In the genomic region with DNA sequence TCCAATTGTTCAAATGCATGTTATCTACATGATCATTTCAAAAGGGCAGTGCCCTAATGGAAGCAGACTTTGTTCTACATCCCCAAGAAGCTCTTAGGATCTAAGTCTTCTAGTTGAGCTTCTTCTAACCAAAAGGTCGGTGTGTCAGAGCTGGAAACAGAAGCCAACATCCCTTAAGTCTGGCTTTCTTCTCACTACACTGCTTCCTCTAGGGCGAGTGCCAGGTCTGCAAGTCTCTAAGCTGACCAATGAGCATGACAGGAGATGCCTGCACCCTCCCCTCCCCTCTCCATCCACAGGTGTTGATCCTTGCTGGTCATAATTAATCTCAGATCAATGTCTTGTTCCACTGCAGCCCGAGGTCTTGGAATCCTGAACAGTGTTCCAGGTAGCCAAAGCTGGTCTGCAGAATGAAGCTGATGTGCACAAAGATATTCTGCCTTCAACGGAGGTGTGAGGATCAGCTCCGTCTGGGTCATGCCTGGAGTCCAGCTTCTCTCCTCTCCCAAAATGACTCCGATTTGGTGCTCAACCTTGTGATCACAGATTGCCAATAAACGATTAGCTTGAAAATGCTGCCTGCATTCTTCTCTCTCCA, we compare ENCODE assay signal across 1 cellular context.
A peak's percentile ranks its signal among the peaks of the same experiment; 100 is the strongest.
TF ChIP-seq lines count a peak whose summit lies in the region.

No MANE protein-coding gene starts in this region.

TF ChIP-seq in H1, 55 proteins besides CTCF, POLR2A, EP300 and RAD21:
- TF ChIP-seq POLR2AphosphoS5 (IDR thresholded peaks at IDR 0.05; ENCODE audit: low read depth, low read length): 0 out of 2 replicates have a peak, but pooled peaks have one; percentile 26
- TF ChIP-seq TBP (IDR thresholded peaks at IDR 0.05; ENCODE audit: low read depth, low read length): no peak
TF ChIP-seq in H1: peak in this region for 1.
